In the genomic region with DNA sequence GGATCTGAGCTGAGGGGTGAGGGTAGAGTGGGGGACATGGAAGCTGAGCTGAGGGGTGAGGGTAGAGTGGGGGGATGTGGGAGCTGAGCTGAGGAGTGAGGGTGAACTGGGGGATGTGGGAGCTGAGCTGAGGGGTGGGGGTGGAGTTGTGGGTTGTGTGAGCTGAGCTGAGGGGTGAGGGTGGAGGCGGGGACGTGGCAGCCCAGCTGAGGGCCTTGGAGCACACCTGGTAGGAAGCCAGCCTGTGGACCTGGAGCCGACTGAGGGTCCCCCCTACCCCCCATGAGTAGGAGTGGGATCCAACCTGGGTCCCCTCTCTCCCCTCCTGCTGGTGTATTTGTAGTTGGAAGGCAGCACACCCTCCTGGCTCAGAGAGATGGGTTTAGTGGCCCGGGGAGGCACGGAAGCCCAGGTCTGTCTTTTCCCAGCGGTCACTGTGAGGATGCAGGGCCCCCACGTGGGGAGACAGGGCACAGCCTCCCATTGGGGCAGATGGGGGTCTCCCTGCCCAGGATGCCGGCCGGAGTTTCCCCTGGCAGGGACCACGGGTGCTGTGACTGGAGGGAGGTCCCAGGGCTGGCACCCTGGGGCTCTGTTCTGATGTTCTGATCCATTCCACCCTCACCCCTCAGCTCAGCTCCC, we compare ENCODE assay signal across 27 cellular contexts. TPM values are rescaled to one million over a fixed set of nuclear protein-coding genes. Genes with fewer than 3 reads are reported as not detected.
DNase-seq lines count a peak whose midpoint lies in the region; ATAC-seq, FAIRE-seq and TF ChIP-seq lines count a peak whose summit lies in the region.
"Had no signal": no experiment of that assay in that cellular context is flagged by ENCODE, and none has a peak within 500 bp of the region (broad histone marks: within the 10 kb centered on the region; RNA-seq: fewer than 3 reads in every experiment).

No MANE protein-coding gene starts in this region.

- H3K9me3 ChIP-seq in heart right ventricle (no peaks in the 10 kb centered on the region), upper lobe of right lung (no peaks in the 10 kb centered on the region)
- no peaks in the 10 kb centered on the region for H3K9me3 ChIP-seq in naive thymus-derived CD4-positive, alpha-beta T cell (ENCODE audit: control insufficient read depth in 2 of 3, low read length in 3 of 3)
- H3K9me3 ChIP-seq: HAP-1, psoas muscle, tibial nerve had no signal

- H3K36me3 Mint-ChIP-seq in effector memory CD8-positive, alpha-beta T cell (ENCODE audit: insufficient read depth), result peaks cover 19% of the 10 kb centered on the region
- peaks cover 0 to 6% (median 0%) of the 10 kb centered on the region in 5 donors for H3K36me3 Mint-ChIP-seq in naive thymus-derived CD4-positive, alpha-beta T cell
- H3K36me3 Mint-ChIP-seq: neural progenitor cell had no signal

- POLR2A ChIA-PET in naive thymus-derived CD4-positive, alpha-beta T cell (lab: Charles Lee), result no interaction called here

- peak overlapping the region; percentile 41 to 77 for H3K27ac Mint-ChIP-seq in effector memory CD8-positive, alpha-beta T cell
- H3K27ac Mint-ChIP-seq in naive thymus-derived CD4-positive, alpha-beta T cell, result peak overlapping the region in 1 of 9 donors; percentile 25
- H3K27ac Mint-ChIP-seq: activated CD4-positive, alpha-beta T cell treated with anti-CD3 and anti-CD28 coated beads for 36 hours; activated T-cell treated with anti-CD3 and anti-CD28 coated beads, Interleukin-2, amount 50 U/mL, for 24 hours; B cell; T-helper 1 cell treated with Interleukin-12 subunit alpha and Interleukin-12 subunit beta and Interleukin-4 antibody, amounts not matched to agents 30 μg/mL and 1 μg/mL, for 36 hours had no signal

- peaks cover 21 to 39% of the 10 kb centered on the region in 2 donors for H3K4me1 Mint-ChIP-seq in effector memory CD8-positive, alpha-beta T cell (ENCODE audit: low read depth in 2 of 2)
- H3K4me1 Mint-ChIP-seq in naive thymus-derived CD4-positive, alpha-beta T cell, result peaks cover 3 to 24% (median 16%) of the 10 kb centered on the region in 7 donors

- H3K4me1 ChIP-seq in heart right ventricle, result peaks cover 0 to 29% (median 14%) of the 10 kb centered on the region in 9 donors
- peaks cover 0 to 3% of the 10 kb centered on the region in 2 donors for H3K4me1 ChIP-seq in naive thymus-derived CD4-positive, alpha-beta T cell (ENCODE audit: control insufficient read depth in 2 of 2, insufficient read depth in 2 of 2, low read length in 2 of 2)
- H3K4me1 ChIP-seq in upper lobe of right lung, result no peaks in the 10 kb centered on the region
- H3K4me1 ChIP-seq: psoas muscle, tibial nerve had no signal

- no peaks in the 10 kb centered on the region for H3K27me3 Mint-ChIP-seq in effector memory CD8-positive, alpha-beta T cell
- no peaks in the 10 kb centered on the region for H3K27me3 Mint-ChIP-seq in naive thymus-derived CD4-positive, alpha-beta T cell
- H3K27me3 Mint-ChIP-seq: activated CD4-positive, alpha-beta T cell treated with anti-CD3 and anti-CD28 coated beads for 36 hours; activated T-cell treated with anti-CD3 and anti-CD28 coated beads, Interleukin-2, amount 50 U/mL, for 24 hours; B cell had no signal

- no peak for TF ChIP-seq CTCF in heart right ventricle (IDR thresholded peaks at IDR 0.05)
- no peak for TF ChIP-seq CTCF in upper lobe of right lung (IDR thresholded peaks at IDR 0.05)

- peak; percentile 9 for DNase-seq in Right ventricle myocardium inferior (ENCODE audit: missing footprints)
- DNase-seq in heart right ventricle, result no peak
- no peak for DNase-seq in effector memory CD8-positive, alpha-beta T cell
- DNase-seq in naive thymus-derived CD4-positive, alpha-beta T cell, result no peak
- peak; percentile 42 for DNase-seq in upper lobe of right lung
- no peak for DNase-seq in RCC 7860 (ENCODE audit: low spot score)
- no peak for DNase-seq in MV-4-11 (lab: John Stamatoyannopoulos, UW)
- no peak for DNase-seq in DMS 273 (lab: John Stamatoyannopoulos, UW; ENCODE audit: unreplicated experiment)
- DNase-seq: activated CD4-positive, alpha-beta T cell treated with anti-CD3 and anti-CD28 coated beads for 36 hours; activated naive CD4-positive, alpha-beta T cell treated with Interleukin-2 at 50 U/mL for 16 hours; activated T-cell treated with anti-CD3 and anti-CD28 coated beads, Interleukin-2, amount 50 U/mL, for 24 hours; brain microvascular endothelial cell; DMS53; effector CD4-positive, alpha-beta T cell; mammary epithelial cell; NCI-H1105 treated with DMSO at 0.1 percent for 48 hours; NCI-H1930; RPMI8226; stimulated activated CD8-positive, alpha-beta memory T cell treated with anti-CD3 and anti-CD28 coated beads, Interleukin-4, amount 100 ng/mL, for 48 hours had no signal

- ATAC-seq in Right ventricle myocardium inferior (no peak), heart right ventricle (no peak), upper lobe of right lung (no peak)
- ATAC-seq in effector memory CD8-positive, alpha-beta T cell (replicated peaks), result no peak
- ATAC-seq in naive thymus-derived CD4-positive, alpha-beta T cell, result no peak
- ATAC-seq: activated CD4-positive, alpha-beta T cell treated with anti-CD3 and anti-CD28 coated beads for 36 hours; psoas muscle had no signal

- WGBS in heart right ventricle, 2 donors, result 70 to 80% methylated on average over 8 to 10 of the region's 10 CpGs

- no peak overlapping the region for H3K27ac ChIP-seq in heart right ventricle
- peak overlapping the region; percentile 60 for H3K27ac ChIP-seq in naive thymus-derived CD4-positive, alpha-beta T cell (ENCODE audit: low read depth, low read length)
- no peak overlapping the region for H3K27ac ChIP-seq in upper lobe of right lung
- H3K27ac ChIP-seq: brain microvascular endothelial cell, psoas muscle, skin epidermis, tibial nerve had no signal

- no peaks in the 10 kb centered on the region for H3K36me3 ChIP-seq in heart right ventricle
- peaks cover 0 to 12% (median 0%) of the 10 kb centered on the region in 3 experiments for H3K36me3 ChIP-seq in naive thymus-derived CD4-positive, alpha-beta T cell (ENCODE audit: control insufficient read depth in 2 of 3, insufficient read depth in 3 of 3, low read length in 3 of 3)
- H3K36me3 ChIP-seq in upper lobe of right lung, result no peaks in the 10 kb centered on the region
- H3K36me3 ChIP-seq: brain microvascular endothelial cell, HAP-1, neural progenitor cell, tibial nerve had no signal

- CTCF ChIA-PET in naive thymus-derived CD4-positive, alpha-beta T cell (lab: Charles Lee), result interaction anchor here (0.6 kb wide), 1 partner anchor 21 kb away, joined by 5 read pairs; no protein-coding TSS in a partner anchor

- FAIRE-seq in RCC 7860 (lab: Jason Lieb, UNC), result no peak

- H3K27me3 ChIP-seq in heart right ventricle (no peaks in the 10 kb centered on the region), upper lobe of right lung (no peaks in the 10 kb centered on the region)
- H3K27me3 ChIP-seq in naive thymus-derived CD4-positive, alpha-beta T cell (ENCODE audit: control insufficient read depth in 2 of 2, insufficient read depth in 2 of 2, low read length in 2 of 2), result no peaks in the 10 kb centered on the region
- H3K27me3 ChIP-seq: neural progenitor cell, tibial nerve had no signal

- no peak overlapping the region for H3K4me3 ChIP-seq in heart right ventricle
- no peak overlapping the region for H3K4me3 ChIP-seq in naive thymus-derived CD4-positive, alpha-beta T cell (ENCODE audit: low read length)
- H3K4me3 ChIP-seq in upper lobe of right lung, result no peak overlapping the region
- H3K4me3 ChIP-seq: HAP-1, neural progenitor cell, psoas muscle, SK-N-MC, skin epidermis, tibial nerve had no signal

- intact Hi-C loops in Right ventricle myocardium inferior (cut with DNase I) (no loop called here), heart right ventricle (cut with DNase I) (no loop called here), upper lobe of right lung (cut with DNase I) (no loop called here)
- intact Hi-C loops in naive thymus-derived CD4-positive, alpha-beta T cell (cut with micrococcal nuclease), result no loop called here

- H3K9me3 Mint-ChIP-seq in effector memory CD8-positive, alpha-beta T cell, result no peaks in the 10 kb centered on the region
- H3K9me3 Mint-ChIP-seq in naive thymus-derived CD4-positive, alpha-beta T cell, result no peaks in the 10 kb centered on the region
- H3K9me3 Mint-ChIP-seq: activated T-cell treated with anti-CD3 and anti-CD28 coated beads, Interleukin-2, amount 50 U/mL, for 24 hours; neural progenitor cell; T-helper 1 cell treated with Interleukin-12 subunit alpha and Interleukin-12 subunit beta and Interleukin-4 antibody, amounts not matched to agents 30 μg/mL and 1 μg/mL, for 36 hours had no signal

- no peak overlapping the region for H3K4me3 Mint-ChIP-seq in effector memory CD8-positive, alpha-beta T cell
- H3K4me3 Mint-ChIP-seq in naive thymus-derived CD4-positive, alpha-beta T cell, result no peak overlapping the region
- H3K4me3 Mint-ChIP-seq: activated CD4-positive, alpha-beta T cell treated with anti-CD3 and anti-CD28 coated beads for 36 hours; activated T-cell treated with anti-CD3 and anti-CD28 coated beads, Interleukin-2, amount 50 U/mL, for 24 hours; B cell; neural progenitor cell; T-helper 1 cell treated with Interleukin-12 subunit alpha and Interleukin-12 subunit beta and Interleukin-4 antibody, amounts not matched to agents 30 μg/mL and 1 μg/mL, for 36 hours had no signal

RNA-seq across cellular contexts. Expression of a gene that starts 13.2 kb away (rescaled TPM):
- total RNA-seq in Right ventricle myocardium inferior, result 4.8 TPM
- 1 to 10 TPM; 2.4 to 5.7 (median 3.3) TPM for total RNA-seq in heart right ventricle
- 1 to 10 TPM; 2.4 to 3.8 TPM for polyA plus RNA-seq in heart right ventricle
- 10 to 100 TPM in 3 of 5 experiments, 1 to 10 TPM in 2; 9.0 to 20.6 (median 11.1) TPM for total RNA-seq in naive thymus-derived CD4-positive, alpha-beta T cell
- 1 to 10 TPM in 1 of 2 donors, under 1 TPM in 1; 0.40 to 2.7 TPM for polyA plus RNA-seq in naive thymus-derived CD4-positive, alpha-beta T cell
- 14.6 TPM for total RNA-seq in upper lobe of right lung

RNA-seq across cellular contexts. Expression of a gene that starts 40.3 kb away (rescaled TPM):
- total RNA-seq in Right ventricle myocardium inferior (21.0 TPM), heart right ventricle (10 to 100 TPM; 16.5 to 41.5 (median 22.2) TPM), upper lobe of right lung (60.4 TPM)
- polyA plus RNA-seq in heart right ventricle, result 10 to 100 TPM in 1 of 2 donors, 1 to 10 TPM in 1; 4.7 to 15.1 TPM
- 100 to 1,000 TPM; 176 to 310 (median 188) TPM for total RNA-seq in naive thymus-derived CD4-positive, alpha-beta T cell
- 10 to 100 TPM; 16.8 to 33.6 TPM for polyA plus RNA-seq in naive thymus-derived CD4-positive, alpha-beta T cell

Comparison
In these comparisons a context has a peak if more than half of its experiments do, and no peak if none do; other contexts are left out.
1. DNase-seq: peak in Right ventricle myocardium inferior (single experiment) and upper lobe of right lung (single experiment); none in heart right ventricle (0 of 2), effector memory CD8-positive, alpha-beta T cell (0 of 3), naive thymus-derived CD4-positive, alpha-beta T cell (0 of 9), RCC 7860 (single experiment), MV-4-11 (single experiment) and DMS 273 (single experiment).